21 cellular contexts compared by ENCODE assay signal in the genomic region with DNA sequence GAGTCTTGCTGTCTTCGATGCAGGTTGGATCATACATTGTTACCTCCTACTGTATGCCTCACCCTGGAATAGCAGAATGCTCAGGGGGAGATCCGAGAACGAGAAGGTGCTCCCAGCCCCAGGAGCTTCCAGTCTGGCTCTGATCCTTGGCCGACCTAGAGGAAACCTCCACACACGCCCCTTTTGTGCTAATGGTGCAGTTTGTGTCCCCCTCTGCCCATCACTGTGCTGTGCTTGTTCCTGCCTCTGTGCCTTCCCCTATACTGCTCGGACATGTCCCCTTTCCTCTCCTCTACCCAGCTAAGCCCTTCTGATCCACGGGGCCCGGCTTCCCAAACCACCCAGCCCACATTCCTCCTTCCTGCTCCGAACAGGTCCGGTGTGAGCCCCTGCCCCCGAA. TPM values are rescaled to one million over a fixed set of nuclear protein-coding genes. Genes with fewer than 3 reads are reported as not detected.
DNase-seq lines count a peak whose midpoint lies in the region; ATAC-seq lines count a peak whose summit lies in the region.
"Had no signal": no experiment of that assay in that cellular context is flagged by ENCODE, and none has a peak within 500 bp of the region (broad histone marks: within the 10 kb centered on the region; RNA-seq: fewer than 3 reads in every experiment).

No MANE protein-coding gene starts in this region.

- no peaks in the 10 kb centered on the region for H3K27me3 ChIP-seq in naive thymus-derived CD4-positive, alpha-beta T cell (ENCODE audit: control insufficient read depth in 2 of 2, insufficient read depth in 2 of 2, low read length in 2 of 2)

- H3K9me3 Mint-ChIP-seq in activated naive CD8-positive, alpha-beta T cell treated with anti-CD3 and anti-CD28 coated beads for 36 hours = no peaks in the 10 kb centered on the region
- no peaks in the 10 kb centered on the region for H3K9me3 Mint-ChIP-seq in activated naive CD8-positive, alpha-beta T cell treated with anti-CD3 and anti-CD28 coated beads, Interleukin-2, amount 50 U/mL, for 24 hours
- H3K9me3 Mint-ChIP-seq in naive thymus-derived CD4-positive, alpha-beta T cell = no peaks in the 10 kb centered on the region
- H3K9me3 Mint-ChIP-seq in stimulated activated naive B cell treated with anti-CD40 and anti-IgM and Interleukin-4, amounts not matched to agents 10 μg/mL and 1 μg/mL and 100 μg/mL, for 72 hours = no peaks in the 10 kb centered on the region
- H3K9me3 Mint-ChIP-seq: activated CD8-positive, alpha-beta T cell treated with anti-CD3 and anti-CD28 coated beads for 36 hours; activated naive CD4-positive, alpha-beta T cell treated with anti-CD3 and anti-CD28 coated beads, Interleukin-2, amount 10 ng/mL, durations not matched to agents 7 days and 5 days had no signal

- H3K4me1 ChIP-seq in naive thymus-derived CD4-positive, alpha-beta T cell (ENCODE audit: control insufficient read depth in 2 of 2, insufficient read depth in 2 of 2, low read length in 2 of 2) = peaks cover 1 to 7% of the 10 kb centered on the region in 2 donors

- no peaks in the 10 kb centered on the region for H3K9me3 ChIP-seq in T-helper 17 cell (ENCODE audit: control insufficient read depth, low read length, poor library complexity, severe bottlenecking)
- H3K9me3 ChIP-seq in naive thymus-derived CD4-positive, alpha-beta T cell (ENCODE audit: control insufficient read depth in 2 of 3, low read length in 3 of 3) = no peaks in the 10 kb centered on the region
- H3K9me3 ChIP-seq: mucosa of descending colon had no signal

- no peak for DNase-seq in activated naive CD8-positive, alpha-beta T cell treated with anti-CD3 and anti-CD28 coated beads for 36 hours
- DNase-seq in activated naive CD8-positive, alpha-beta T cell treated with anti-CD3 and anti-CD28 coated beads, Interleukin-2, amount 50 U/mL, for 24 hours = no peak
- DNase-seq in T-helper 17 cell = no peak
- DNase-seq in naive thymus-derived CD4-positive, alpha-beta T cell = no peak
- DNase-seq in NCI-H1105 treated with DMSO at 0.1 percent for 48 hours (lab: John Stamatoyannopoulos, UW) = no peak
- DNase-seq in caudate nucleus (lab: John Stamatoyannopoulos, UW) = no peak
- DNase-seq in stimulated activated naive B cell treated with anti-CD40 and anti-IgM and Interleukin-4, amounts not matched to agents 10 μg/mL and 1 μg/mL and 100 μg/mL, for 72 hours = no peak
- DNase-seq: activated CD4-positive, CD25-positive, alpha-beta regulatory T cell; activated CD8-positive, alpha-beta T cell treated with anti-CD3 and anti-CD28 coated beads for 36 hours; aorta; central memory CD4-positive, alpha-beta T cell; dermis blood vessel endothelial cell; mucosa of descending colon; NCI-H1092; NCI-H2081 treated with DMSO at 0.1 percent for 48 hours; NCI-H345; OCI-M1; small intestine; stimulated activated CD4-positive, alpha-beta T cell treated with anti-CD3 and anti-CD28 coated beads, Interleukin-1b, Interleukin-23, amount 100 ng/mL, for 48 hours had no signal

- H3K27me3 Mint-ChIP-seq in activated naive CD8-positive, alpha-beta T cell treated with anti-CD3 and anti-CD28 coated beads for 36 hours = no peaks in the 10 kb centered on the region
- H3K27me3 Mint-ChIP-seq in activated naive CD8-positive, alpha-beta T cell treated with anti-CD3 and anti-CD28 coated beads, Interleukin-2, amount 50 U/mL, for 24 hours = no peaks in the 10 kb centered on the region
- H3K27me3 Mint-ChIP-seq in T-helper 17 cell = no peaks in the 10 kb centered on the region
- H3K27me3 Mint-ChIP-seq in naive thymus-derived CD4-positive, alpha-beta T cell = no peaks in the 10 kb centered on the region
- H3K27me3 Mint-ChIP-seq in stimulated activated naive B cell treated with anti-CD40 and anti-IgM and Interleukin-4, amounts not matched to agents 10 μg/mL and 1 μg/mL and 100 μg/mL, for 72 hours = no peaks in the 10 kb centered on the region
- H3K27me3 Mint-ChIP-seq: activated CD8-positive, alpha-beta T cell treated with anti-CD3 and anti-CD28 coated beads for 36 hours; activated naive CD4-positive, alpha-beta T cell treated with anti-CD3 and anti-CD28 coated beads, Interleukin-2, amount 10 ng/mL, durations not matched to agents 7 days and 5 days had no signal

- intact Hi-C loops in naive thymus-derived CD4-positive, alpha-beta T cell (cut with micrococcal nuclease) = no loop called here

- peaks cover 0 to 38% (median 3%) of the 10 kb centered on the region in 3 experiments for H3K36me3 ChIP-seq in naive thymus-derived CD4-positive, alpha-beta T cell (ENCODE audit: control insufficient read depth in 2 of 3, insufficient read depth in 3 of 3, low read length in 3 of 3)

- peaks cover 12% of the 10 kb centered on the region for H3K4me1 Mint-ChIP-seq in activated naive CD8-positive, alpha-beta T cell treated with anti-CD3 and anti-CD28 coated beads for 36 hours
- peaks cover 23% of the 10 kb centered on the region for H3K4me1 Mint-ChIP-seq in activated naive CD8-positive, alpha-beta T cell treated with anti-CD3 and anti-CD28 coated beads, Interleukin-2, amount 50 U/mL, for 24 hours
- H3K4me1 Mint-ChIP-seq in T-helper 17 cell = peaks cover 16% of the 10 kb centered on the region
- H3K4me1 Mint-ChIP-seq in naive thymus-derived CD4-positive, alpha-beta T cell = peaks cover 9 to 22% (median 13%) of the 10 kb centered on the region in 7 donors
- peaks cover 53 to 83% of the 10 kb centered on the region in 2 donors for H3K4me1 Mint-ChIP-seq in stimulated activated naive B cell treated with anti-CD40 and anti-IgM and Interleukin-4, amounts not matched to agents 10 μg/mL and 1 μg/mL and 100 μg/mL, for 72 hours

- H3K4me3 ChIP-seq in naive thymus-derived CD4-positive, alpha-beta T cell (ENCODE audit: low read length) = no peak overlapping the region
- H3K4me3 ChIP-seq: mucosa of descending colon had no signal

- H3K36me3 Mint-ChIP-seq in activated naive CD8-positive, alpha-beta T cell treated with anti-CD3 and anti-CD28 coated beads for 36 hours = peaks cover 6% of the 10 kb centered on the region
- peaks cover 8% of the 10 kb centered on the region for H3K36me3 Mint-ChIP-seq in activated naive CD8-positive, alpha-beta T cell treated with anti-CD3 and anti-CD28 coated beads, Interleukin-2, amount 50 U/mL, for 24 hours (ENCODE audit: low read depth)
- H3K36me3 Mint-ChIP-seq in T-helper 17 cell (ENCODE audit: low read depth) = peaks cover 2% of the 10 kb centered on the region
- peaks cover 0 to 18% (median 3%) of the 10 kb centered on the region in 5 donors for H3K36me3 Mint-ChIP-seq in naive thymus-derived CD4-positive, alpha-beta T cell
- peaks cover 49 to 52% of the 10 kb centered on the region in 2 donors for H3K36me3 Mint-ChIP-seq in stimulated activated naive B cell treated with anti-CD40 and anti-IgM and Interleukin-4, amounts not matched to agents 10 μg/mL and 1 μg/mL and 100 μg/mL, for 72 hours

- no peak overlapping the region for H3K4me3 Mint-ChIP-seq in activated naive CD8-positive, alpha-beta T cell treated with anti-CD3 and anti-CD28 coated beads for 36 hours
- H3K4me3 Mint-ChIP-seq in activated naive CD8-positive, alpha-beta T cell treated with anti-CD3 and anti-CD28 coated beads, Interleukin-2, amount 50 U/mL, for 24 hours = no peak overlapping the region
- H3K4me3 Mint-ChIP-seq in T-helper 17 cell = no peak overlapping the region
- no peak overlapping the region for H3K4me3 Mint-ChIP-seq in naive thymus-derived CD4-positive, alpha-beta T cell
- H3K4me3 Mint-ChIP-seq in stimulated activated naive B cell treated with anti-CD40 and anti-IgM and Interleukin-4, amounts not matched to agents 10 μg/mL and 1 μg/mL and 100 μg/mL, for 72 hours = peak overlapping the region in 1 of 2 donors; percentile 30
- H3K4me3 Mint-ChIP-seq: activated CD8-positive, alpha-beta T cell treated with anti-CD3 and anti-CD28 coated beads for 36 hours; activated naive CD4-positive, alpha-beta T cell treated with anti-CD3 and anti-CD28 coated beads, Interleukin-2, amount 10 ng/mL, durations not matched to agents 7 days and 5 days had no signal

- CTCF ChIA-PET in naive thymus-derived CD4-positive, alpha-beta T cell (lab: Charles Lee) = interaction anchor here (0.7 kb wide), 1 partner anchor 10 kb away, joined by 6 read pairs; no protein-coding TSS in a partner anchor

- POLR2A ChIA-PET in naive thymus-derived CD4-positive, alpha-beta T cell (lab: Charles Lee) = interaction anchor here (0.5 kb wide), 1 partner anchor 74 kb away, joined by 3 read pairs; no protein-coding TSS in a partner anchor

- no peak overlapping the region for H3K27ac ChIP-seq in naive thymus-derived CD4-positive, alpha-beta T cell (ENCODE audit: low read depth, low read length)
- no peak overlapping the region for H3K27ac ChIP-seq in caudate nucleus (ENCODE audit: low read depth, low read length)

- H3K27ac Mint-ChIP-seq in activated naive CD8-positive, alpha-beta T cell treated with anti-CD3 and anti-CD28 coated beads for 36 hours = peak overlapping the region; percentile 39
- no peak overlapping the region for H3K27ac Mint-ChIP-seq in activated naive CD8-positive, alpha-beta T cell treated with anti-CD3 and anti-CD28 coated beads, Interleukin-2, amount 50 U/mL, for 24 hours
- peak overlapping the region; percentile 61 for H3K27ac Mint-ChIP-seq in T-helper 17 cell
- peak overlapping the region in 6 of 9 donors; percentile 33 to 78 (median 53) for H3K27ac Mint-ChIP-seq in naive thymus-derived CD4-positive, alpha-beta T cell
- no peak overlapping the region for H3K27ac Mint-ChIP-seq in stimulated activated naive B cell treated with anti-CD40 and anti-IgM and Interleukin-4, amounts not matched to agents 10 μg/mL and 1 μg/mL and 100 μg/mL, for 72 hours
- H3K27ac Mint-ChIP-seq: activated CD8-positive, alpha-beta T cell treated with anti-CD3 and anti-CD28 coated beads for 36 hours; activated naive CD4-positive, alpha-beta T cell treated with anti-CD3 and anti-CD28 coated beads, Interleukin-2, amount 10 ng/mL, durations not matched to agents 7 days and 5 days had no signal

- ATAC-seq in activated naive CD8-positive, alpha-beta T cell treated with anti-CD3 and anti-CD28 coated beads, Interleukin-2, amount 50 U/mL, for 24 hours = no peak
- ATAC-seq in T-helper 17 cell (no peak), GM21576 (IDR thresholded peaks at IDR 0.05; ENCODE audit: unreplicated experiment) (no peak)
- ATAC-seq in naive thymus-derived CD4-positive, alpha-beta T cell = no peak
- no peak for ATAC-seq in stimulated activated naive B cell treated with anti-CD40 and anti-IgM and Interleukin-4, amounts not matched to agents 10 μg/mL and 1 μg/mL and 100 μg/mL, for 72 hours (replicated peaks)
- ATAC-seq: activated CD8-positive, alpha-beta T cell treated with anti-CD3 and anti-CD28 coated beads for 36 hours; mucosa of descending colon had no signal

RNA-seq across cellular contexts. Expression of a gene that starts 32.5 kb away (rescaled TPM):
- total RNA-seq in activated naive CD8-positive, alpha-beta T cell treated with anti-CD3 and anti-CD28 coated beads for 36 hours = 1 to 10 TPM; 3.7 to 4.0 TPM
- total RNA-seq in T-helper 17 cell = 1 to 10 TPM; 1.4 to 2.1 TPM
- 1 to 10 TPM; 1.1 to 5.7 (median 4.3) TPM for total RNA-seq in naive thymus-derived CD4-positive, alpha-beta T cell
- 1 to 10 TPM; 3.3 to 7.4 TPM for polyA plus RNA-seq in naive thymus-derived CD4-positive, alpha-beta T cell

RNA-seq across cellular contexts. Expression of a gene that starts 38.8 kb away (rescaled TPM):
- total RNA-seq in activated naive CD8-positive, alpha-beta T cell treated with anti-CD3 and anti-CD28 coated beads for 36 hours = 10 to 100 TPM; 11.1 to 11.9 TPM
- total RNA-seq in T-helper 17 cell = 10 to 100 TPM in 1 of 2 donors, 1 to 10 TPM in 1; 8.1 to 12.0 TPM
- 10 to 100 TPM; 13.8 to 69.7 (median 52.5) TPM for total RNA-seq in naive thymus-derived CD4-positive, alpha-beta T cell
- 10 to 100 TPM; 26.0 to 56.5 TPM for polyA plus RNA-seq in naive thymus-derived CD4-positive, alpha-beta T cell

RNA-seq across cellular contexts. Expression of a gene that starts 43.0 kb away (rescaled TPM):
- total RNA-seq in activated naive CD8-positive, alpha-beta T cell treated with anti-CD3 and anti-CD28 coated beads for 36 hours = 10 to 100 TPM; 54.7 to 55.1 TPM
- 10 to 100 TPM; 43.0 to 49.8 TPM for total RNA-seq in T-helper 17 cell
- 100 to 1,000 TPM in 1 of 5 experiments, 10 to 100 TPM in 4; 68.5 to 103 (median 79.7) TPM for total RNA-seq in naive thymus-derived CD4-positive, alpha-beta T cell
- polyA plus RNA-seq in naive thymus-derived CD4-positive, alpha-beta T cell = 10 to 100 TPM; 46.7 to 77.0 TPM

Comparison
In these comparisons a context has a peak if more than half of its experiments do, and no peak if none do; other contexts are left out.
1. H3K27ac Mint-ChIP-seq: peak in activated naive CD8-positive, alpha-beta T cell treated with anti-CD3 and anti-CD28 coated beads for 36 hours (single experiment), T-helper 17 cell (single experiment) and naive thymus-derived CD4-positive, alpha-beta T cell (6 of 9); none in activated naive CD8-positive, alpha-beta T cell treated with anti-CD3 and anti-CD28 coated beads, Interleukin-2, amount 50 U/mL, for 24 hours (single experiment) and stimulated activated naive B cell treated with anti-CD40 and anti-IgM and Interleukin-4, amounts not matched to agents 10 μg/mL and 1 μg/mL and 100 μg/mL, for 72 hours (single experiment).